Comparison of ENCODE assay signal across 18 cellular contexts in the genomic region with DNA sequence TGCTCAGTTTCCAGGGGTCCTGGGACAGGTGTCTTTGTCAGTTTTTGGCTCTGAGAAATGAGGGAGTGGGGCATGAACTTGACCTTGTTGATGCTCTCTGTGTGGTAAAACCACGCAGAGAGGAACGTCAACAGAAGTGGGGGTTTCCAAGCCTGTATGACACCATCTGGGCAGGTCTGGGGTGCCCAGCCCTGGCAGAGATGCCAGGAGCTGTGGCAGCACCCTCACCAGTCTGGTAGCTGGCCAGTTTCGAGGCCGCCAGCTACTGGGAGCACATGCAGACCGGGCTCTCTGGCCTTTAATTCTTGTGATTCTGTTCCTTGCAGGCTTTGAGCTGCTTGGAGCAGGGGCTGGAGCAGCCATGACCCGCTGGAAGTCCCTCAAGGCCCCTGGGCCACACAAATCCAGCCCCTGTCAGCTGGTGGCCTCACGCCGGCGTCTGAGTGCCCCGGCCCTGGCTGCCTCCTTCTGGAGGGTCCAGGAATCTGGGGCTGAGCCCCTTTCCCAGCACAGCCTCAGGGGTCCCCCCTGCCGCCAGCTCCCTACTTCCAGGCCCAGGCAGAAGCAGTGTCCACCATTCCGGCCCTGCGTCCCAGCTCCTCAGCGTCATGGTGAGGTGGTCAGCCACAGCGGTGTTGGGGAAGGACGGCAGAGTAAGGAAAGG. TPM values are rescaled to one million over a fixed set of nuclear protein-coding genes. Genes with fewer than 3 reads are reported as not detected.
"Had no signal": no experiment of that assay in that cellular context is flagged by ENCODE, and none has a peak within 500 bp of the region (broad histone marks: within the 10 kb centered on the region; RNA-seq: fewer than 3 reads in every experiment).

No MANE protein-coding gene starts in this region.

RNA-seq across cellular contexts. Expression of a gene that starts 7.4 kb away (rescaled TPM):
- total RNA-seq: heart left ventricle, kidney epithelial cell, left lobe of liver, liver, lower lobe of right lung, mammary epithelial cell, natural killer cell, occipital lobe, ovary, prostate gland, right cardiac atrium, sciatic nerve, temporal lobe, tibial nerve, ureter, uterus had no signal
- polyA plus RNA-seq: heart left ventricle, immature natural killer cell, liver, mammary epithelial cell, ovary, right cardiac atrium, small intestine had no signal
